In genomic region chr13:21297914-21298831, GRCh38 we compare ENCODE assay signal across 8 cellular contexts.
A peak's percentile ranks its signal among the peaks of the same experiment; 100 is the strongest.
DNase-seq lines count a peak whose midpoint lies in the region; ATAC-seq and TF ChIP-seq lines count a peak whose summit lies in the region.

No MANE protein-coding gene starts in this region.

- H3K27ac ChIP-seq in caudate nucleus (ENCODE audit: low read depth, low read length) = peak overlapping the region; percentile 83
- peak overlapping the region; percentile 88 for H3K27ac ChIP-seq in smooth muscle cell (ENCODE audit: low read depth)

- peak; percentile 92 for TF ChIP-seq CTCF in WI38 (IDR thresholded peaks at IDR 0.05; ENCODE audit: low read depth, low read length)
- TF ChIP-seq CTCF in smooth muscle cell (IDR thresholded peaks at IDR 0.05; ENCODE audit: borderline replicate concordance, insufficient read depth, poor library complexity, severe bottlenecking) = peak; percentile 75

- peaks cover 0 to 5% (median 3%) of the 10 kb centered on the region in 3 donors for H3K27me3 Mint-ChIP-seq in immature natural killer cell (ENCODE audit: low read depth in 3 of 3)

- ATAC-seq in GM18873 (IDR thresholded peaks at IDR 0.05; ENCODE audit: low FRiP score, unreplicated experiment) = peak; percentile 90
- ATAC-seq in HG03135 (IDR thresholded peaks at IDR 0.05; ENCODE audit: unreplicated experiment) = peak; percentile 95

- no peaks in the 10 kb centered on the region for H3K4me1 ChIP-seq in smooth muscle cell (ENCODE audit: low read depth)

- DNase-seq in AG08395 (ENCODE audit: low spot score) (peak; percentile 94), NCI-H2171 treated with DMSO at 0.1 percent for 48 hours (lab: John Stamatoyannopoulos, UW) (peak; percentile 75), caudate nucleus (lab: John Stamatoyannopoulos, UW) (peak in 60 of 61 donors; percentile 13 to 91 (median 78)), immature natural killer cell (peak; percentile 82 to 84 (median 84)), smooth muscle cell (lab: John Stamatoyannopoulos, UW; ENCODE audit: unreplicated experiment) (peak; percentile 58)

- H3K9me3 ChIP-seq in smooth muscle cell (replicated peaks; ENCODE audit: low read depth) = no peaks in the 10 kb centered on the region

- peaks cover 18 to 26% of the 10 kb centered on the region in 2 donors for H3K4me1 Mint-ChIP-seq in immature natural killer cell

- H3K36me3 Mint-ChIP-seq in immature natural killer cell = no peaks in the 10 kb centered on the region

- H3K4me2 ChIP-seq in smooth muscle cell = peak overlapping the region; percentile 89

- H3K9ac ChIP-seq in smooth muscle cell (ENCODE audit: low read depth) = peak overlapping the region; percentile 93

- H2AFZ ChIP-seq in smooth muscle cell (ENCODE audit: low read depth) = peak overlapping the region; percentile 93

- peak overlapping the region; percentile 71 to 91 (median 86) for H3K27ac Mint-ChIP-seq in immature natural killer cell

- under 1% methylated on average over 73 of the region's 74 CpGs for WGBS in smooth muscle cell (ENCODE audit: low lambda C conversion rate)

- H3K27me3 ChIP-seq in smooth muscle cell (ENCODE audit: low read depth) = no peaks in the 10 kb centered on the region

- no peaks in the 10 kb centered on the region for H4K20me1 ChIP-seq in smooth muscle cell (ENCODE audit: low read depth)

- H3K36me3 ChIP-seq in smooth muscle cell (ENCODE audit: low read depth) = no peaks in the 10 kb centered on the region

- H3K79me2 ChIP-seq in smooth muscle cell (ENCODE audit: low read depth) = peaks cover 19% of the 10 kb centered on the region

- no peaks in the 10 kb centered on the region for H3F3A ChIP-seq in smooth muscle cell (ENCODE audit: low read depth)

- no peaks in the 10 kb centered on the region for H3K9me3 Mint-ChIP-seq in immature natural killer cell

- H3K4me3 Mint-ChIP-seq in immature natural killer cell = peak overlapping the region; percentile 83 to 90 (median 85)

- H3K4me3 ChIP-seq in WI38 (ENCODE audit: low read depth, low read length) = peak overlapping the region; percentile 87
- peak overlapping the region; percentile 88 for H3K4me3 ChIP-seq in smooth muscle cell

Comparison
In these comparisons a context has a peak if more than half of its experiments do, and no peak if none do; other contexts are left out.
1. Peak in every context shown above with its lines: DNase-seq, ATAC-seq, H3K4me3 ChIP-seq and H3K27ac ChIP-seq.